Comparison of ENCODE assay signal across 2 cellular contexts in genomic region chr7:12554848-12555247, GRCh38.
TF ChIP-seq lines count a peak whose summit lies in the region.

No MANE protein-coding gene starts in this region.

TF ChIP-seq in GM23338, 12 proteins besides CTCF, POLR2A, EP300 and RAD21 (continued from another document):
- TF ChIP-seq NANOG (IDR thresholded peaks at IDR 0.05; ENCODE audit: borderline replicate concordance) (no peak), ZNF114 (CRISPR knock-in tag; IDR thresholded peaks at IDR 0.05) (no peak), ZNF331 (CRISPR knock-in tag; IDR thresholded peaks at IDR 0.05; ENCODE audit: low read depth) (no peak), POLR2AphosphoS5 (IDR thresholded peaks at IDR 0.05; ENCODE audit: low read depth) (no peak), CREB1 (CRISPR knock-in tag; IDR thresholded peaks at IDR 0.05; ENCODE audit: low read depth) (no peak), JUNB (IDR thresholded peaks at IDR 0.05; ENCODE audit: unreplicated experiment) (no peak), EZH2phosphoT487 (IDR thresholded peaks at IDR 0.05; ENCODE audit: unreplicated experiment) (no peak), ETS1 (IDR thresholded peaks at IDR 0.05) (no peak), STAT1 (IDR thresholded peaks at IDR 0.05; ENCODE audit: unreplicated experiment) (no peak)
- TF ChIP-seq, protein P1, sequence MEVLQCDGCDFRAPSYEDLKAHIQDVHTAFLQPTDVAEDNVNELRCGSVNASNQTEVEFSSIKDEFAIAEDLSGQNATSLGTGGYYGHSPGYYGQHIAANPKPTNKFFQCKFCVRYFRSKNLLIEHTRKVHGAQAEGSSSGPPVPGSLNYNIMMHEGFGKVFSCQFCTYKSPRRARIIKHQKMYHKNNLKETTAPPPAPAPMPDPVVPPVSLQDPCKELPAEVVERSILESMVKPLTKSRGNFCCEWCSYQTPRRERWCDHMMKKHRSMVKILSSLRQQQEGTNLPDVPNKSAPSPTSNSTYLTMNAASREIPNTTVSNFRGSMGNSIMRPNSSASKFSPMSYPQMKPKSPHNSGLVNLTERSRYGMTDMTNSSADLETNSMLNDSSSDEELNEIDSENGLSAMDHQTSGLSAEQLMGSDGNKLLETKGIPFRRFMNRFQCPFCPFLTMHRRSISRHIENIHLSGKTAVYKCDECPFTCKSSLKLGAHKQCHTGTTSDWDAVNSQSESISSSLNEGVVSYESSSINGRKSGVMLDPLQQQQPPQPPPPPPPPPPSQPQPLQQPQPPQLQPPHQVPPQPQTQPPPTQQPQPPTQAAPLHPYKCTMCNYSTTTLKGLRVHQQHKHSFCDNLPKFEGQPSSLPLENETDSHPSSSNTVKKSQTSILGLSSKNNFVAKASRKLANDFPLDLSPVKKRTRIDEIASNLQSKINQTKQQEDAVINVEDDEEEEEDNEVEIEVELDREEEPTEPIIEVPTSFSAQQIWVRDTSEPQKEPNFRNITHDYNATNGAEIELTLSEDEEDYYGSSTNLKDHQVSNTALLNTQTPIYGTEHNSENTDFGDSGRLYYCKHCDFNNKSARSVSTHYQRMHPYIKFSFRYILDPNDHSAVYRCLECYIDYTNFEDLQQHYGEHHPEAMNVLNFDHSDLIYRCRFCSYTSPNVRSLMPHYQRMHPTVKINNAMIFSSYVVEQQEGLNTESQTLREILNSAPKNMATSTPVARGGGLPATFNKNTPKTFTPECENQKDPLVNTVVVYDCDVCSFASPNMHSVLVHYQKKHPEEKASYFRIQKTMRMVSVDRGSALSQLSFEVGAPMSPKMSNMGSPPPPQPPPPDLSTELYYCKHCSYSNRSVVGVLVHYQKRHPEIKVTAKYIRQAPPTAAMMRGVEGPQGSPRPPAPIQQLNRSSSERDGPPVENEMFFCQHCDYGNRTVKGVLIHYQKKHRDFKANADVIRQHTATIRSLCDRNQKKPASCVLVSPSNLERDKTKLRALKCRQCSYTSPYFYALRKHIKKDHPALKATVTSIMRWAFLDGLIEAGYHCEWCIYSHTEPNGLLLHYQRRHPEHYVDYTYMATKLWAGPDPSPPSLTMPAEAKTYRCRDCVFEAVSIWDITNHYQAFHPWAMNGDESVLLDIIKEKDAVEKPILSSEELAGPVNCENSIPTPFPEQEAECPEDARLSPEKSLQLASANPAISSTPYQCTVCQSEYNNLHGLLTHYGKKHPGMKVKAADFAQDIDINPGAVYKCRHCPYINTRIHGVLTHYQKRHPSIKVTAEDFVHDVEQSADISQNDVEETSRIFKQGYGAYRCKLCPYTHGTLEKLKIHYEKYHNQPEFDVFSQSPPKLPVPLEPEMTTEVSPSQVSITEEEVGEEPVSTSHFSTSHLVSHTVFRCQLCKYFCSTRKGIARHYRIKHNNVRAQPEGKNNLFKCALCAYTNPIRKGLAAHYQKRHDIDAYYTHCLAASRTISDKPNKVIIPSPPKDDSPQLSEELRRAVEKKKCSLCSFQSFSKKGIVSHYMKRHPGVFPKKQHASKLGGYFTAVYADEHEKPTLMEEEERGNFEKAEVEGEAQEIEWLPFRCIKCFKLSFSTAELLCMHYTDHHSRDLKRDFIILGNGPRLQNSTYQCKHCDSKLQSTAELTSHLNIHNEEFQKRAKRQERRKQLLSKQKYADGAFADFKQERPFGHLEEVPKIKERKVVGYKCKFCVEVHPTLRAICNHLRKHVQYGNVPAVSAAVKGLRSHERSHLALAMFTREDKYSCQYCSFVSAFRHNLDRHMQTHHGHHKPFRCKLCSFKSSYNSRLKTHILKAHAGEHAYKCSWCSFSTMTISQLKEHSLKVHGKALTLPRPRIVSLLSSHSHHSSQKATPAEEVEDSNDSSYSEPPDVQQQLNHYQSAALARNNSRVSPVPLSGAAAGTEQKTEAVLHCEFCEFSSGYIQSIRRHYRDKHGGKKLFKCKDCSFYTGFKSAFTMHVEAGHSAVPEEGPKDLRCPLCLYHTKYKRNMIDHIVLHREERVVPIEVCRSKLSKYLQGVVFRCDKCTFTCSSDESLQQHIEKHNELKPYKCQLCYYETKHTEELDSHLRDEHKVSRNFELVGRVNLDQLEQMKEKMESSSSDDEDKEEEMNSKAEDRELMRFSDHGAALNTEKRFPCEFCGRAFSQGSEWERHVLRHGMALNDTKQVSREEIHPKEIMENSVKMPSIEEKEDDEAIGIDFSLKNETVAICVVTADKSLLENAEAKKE (CRISPR knock-in tag; IDR thresholded peaks at IDR 0.05), result no peak
- TF ChIP-seq, protein P2, sequence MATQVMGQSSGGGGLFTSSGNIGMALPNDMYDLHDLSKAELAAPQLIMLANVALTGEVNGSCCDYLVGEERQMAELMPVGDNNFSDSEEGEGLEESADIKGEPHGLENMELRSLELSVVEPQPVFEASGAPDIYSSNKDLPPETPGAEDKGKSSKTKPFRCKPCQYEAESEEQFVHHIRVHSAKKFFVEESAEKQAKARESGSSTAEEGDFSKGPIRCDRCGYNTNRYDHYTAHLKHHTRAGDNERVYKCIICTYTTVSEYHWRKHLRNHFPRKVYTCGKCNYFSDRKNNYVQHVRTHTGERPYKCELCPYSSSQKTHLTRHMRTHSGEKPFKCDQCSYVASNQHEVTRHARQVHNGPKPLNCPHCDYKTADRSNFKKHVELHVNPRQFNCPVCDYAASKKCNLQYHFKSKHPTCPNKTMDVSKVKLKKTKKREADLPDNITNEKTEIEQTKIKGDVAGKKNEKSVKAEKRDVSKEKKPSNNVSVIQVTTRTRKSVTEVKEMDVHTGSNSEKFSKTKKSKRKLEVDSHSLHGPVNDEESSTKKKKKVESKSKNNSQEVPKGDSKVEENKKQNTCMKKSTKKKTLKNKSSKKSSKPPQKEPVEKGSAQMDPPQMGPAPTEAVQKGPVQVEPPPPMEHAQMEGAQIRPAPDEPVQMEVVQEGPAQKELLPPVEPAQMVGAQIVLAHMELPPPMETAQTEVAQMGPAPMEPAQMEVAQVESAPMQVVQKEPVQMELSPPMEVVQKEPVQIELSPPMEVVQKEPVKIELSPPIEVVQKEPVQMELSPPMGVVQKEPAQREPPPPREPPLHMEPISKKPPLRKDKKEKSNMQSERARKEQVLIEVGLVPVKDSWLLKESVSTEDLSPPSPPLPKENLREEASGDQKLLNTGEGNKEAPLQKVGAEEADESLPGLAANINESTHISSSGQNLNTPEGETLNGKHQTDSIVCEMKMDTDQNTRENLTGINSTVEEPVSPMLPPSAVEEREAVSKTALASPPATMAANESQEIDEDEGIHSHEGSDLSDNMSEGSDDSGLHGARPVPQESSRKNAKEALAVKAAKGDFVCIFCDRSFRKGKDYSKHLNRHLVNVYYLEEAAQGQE (IDR thresholded peaks at IDR 0.05; ENCODE audit: unreplicated experiment), result no peak

TF ChIP-seq in H1, 55 proteins besides CTCF, POLR2A, EP300 and RAD21:
- TF ChIP-seq, protein P3, sequence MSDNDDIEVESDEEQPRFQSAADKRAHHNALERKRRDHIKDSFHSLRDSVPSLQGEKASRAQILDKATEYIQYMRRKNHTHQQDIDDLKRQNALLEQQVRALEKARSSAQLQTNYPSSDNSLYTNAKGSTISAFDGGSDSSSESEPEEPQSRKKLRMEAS (IDR thresholded peaks at IDR 0.05), result no peak
- TF ChIP-seq CHD2 (IDR thresholded peaks at IDR 0.05; ENCODE audit: low read length) (no peak), RXRA (IDR thresholded peaks at IDR 0.05; ENCODE audit: insufficient read depth, low read depth, low read length) (no peak), CEBPB (IDR thresholded peaks at IDR 0.05; ENCODE audit: low read depth, low read length) (peak; percentile 71), BRCA1 (IDR thresholded peaks at IDR 0.05; ENCODE audit: low read depth, low read length) (no peak), SIX5 (IDR thresholded peaks at IDR 0.05; ENCODE audit: low read depth, low read length) (no peak), TBP (IDR thresholded peaks at IDR 0.05; ENCODE audit: low read depth, low read length) (no peak)
